ENCODE assay signal across 1 cellular context in the genomic region with DNA sequence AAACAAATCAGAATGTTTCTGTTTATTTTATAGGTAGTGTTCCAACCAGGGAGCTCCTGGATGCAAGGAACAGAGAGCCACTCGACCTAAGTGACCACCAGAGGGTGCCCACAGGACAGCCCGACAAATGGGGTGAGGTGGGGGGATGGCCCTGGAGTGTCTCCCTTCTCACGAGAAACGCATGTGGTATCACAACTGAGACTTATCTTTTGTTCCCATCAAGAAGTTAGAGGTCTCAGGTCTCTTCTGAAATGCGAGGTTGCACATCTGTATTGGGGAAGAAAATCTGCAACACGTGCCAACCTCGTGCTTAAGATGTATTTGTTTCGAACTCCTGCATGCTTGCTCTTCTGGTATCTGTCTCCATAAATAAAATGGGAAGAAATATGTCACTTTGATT.
TF ChIP-seq lines count a peak whose summit lies in the region.

No MANE protein-coding gene starts in this region.

TF ChIP-seq in HepG2, 621 proteins besides CTCF, POLR2A, EP300 and RAD21 (continued from another document and continues in another):
- TF ChIP-seq, protein P1, sequence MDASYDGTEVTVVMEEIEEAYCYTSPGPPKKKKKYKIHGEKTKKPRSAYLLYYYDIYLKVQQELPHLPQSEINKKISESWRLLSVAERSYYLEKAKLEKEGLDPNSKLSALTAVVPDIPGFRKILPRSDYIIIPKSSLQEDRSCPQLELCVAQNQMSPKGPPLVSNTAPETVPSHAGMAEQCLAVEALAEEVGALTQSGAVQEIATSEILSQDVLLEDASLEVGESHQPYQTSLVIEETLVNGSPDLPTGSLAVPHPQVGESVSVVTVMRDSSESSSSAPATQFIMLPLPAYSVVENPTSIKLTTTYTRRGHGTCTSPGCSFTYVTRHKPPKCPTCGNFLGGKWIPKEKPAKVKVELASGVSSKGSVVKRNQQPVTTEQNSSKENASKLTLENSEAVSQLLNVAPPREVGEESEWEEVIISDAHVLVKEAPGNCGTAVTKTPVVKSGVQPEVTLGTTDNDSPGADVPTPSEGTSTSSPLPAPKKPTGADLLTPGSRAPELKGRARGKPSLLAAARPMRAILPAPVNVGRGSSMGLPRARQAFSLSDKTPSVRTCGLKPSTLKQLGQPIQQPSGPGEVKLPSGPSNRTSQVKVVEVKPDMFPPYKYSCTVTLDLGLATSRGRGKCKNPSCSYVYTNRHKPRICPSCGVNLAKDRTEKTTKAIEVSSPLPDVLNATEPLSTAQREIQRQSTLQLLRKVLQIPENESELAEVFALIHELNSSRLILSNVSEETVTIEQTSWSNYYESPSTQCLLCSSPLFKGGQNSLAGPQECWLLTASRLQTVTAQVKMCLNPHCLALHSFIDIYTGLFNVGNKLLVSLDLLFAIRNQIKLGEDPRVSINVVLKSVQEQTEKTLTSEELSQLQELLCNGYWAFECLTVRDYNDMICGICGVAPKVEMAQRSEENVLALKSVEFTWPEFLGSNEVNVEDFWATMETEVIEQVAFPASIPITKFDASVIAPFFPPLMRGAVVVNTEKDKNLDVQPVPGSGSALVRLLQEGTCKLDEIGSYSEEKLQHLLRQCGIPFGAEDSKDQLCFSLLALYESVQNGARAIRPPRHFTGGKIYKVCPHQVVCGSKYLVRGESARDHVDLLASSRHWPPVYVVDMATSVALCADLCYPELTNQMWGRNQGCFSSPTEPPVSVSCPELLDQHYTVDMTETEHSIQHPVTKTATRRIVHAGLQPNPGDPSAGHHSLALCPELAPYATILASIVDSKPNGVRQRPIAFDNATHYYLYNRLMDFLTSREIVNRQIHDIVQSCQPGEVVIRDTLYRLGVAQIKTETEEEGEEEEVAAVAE (CRISPR knock-in tag; IDR thresholded peaks at IDR 0.05; ENCODE audit: borderline replicate concordance), result no peak
- TF ChIP-seq ZNF430 (CRISPR knock-in tag; IDR thresholded peaks at IDR 0.05) (0 out of 2 replicates have a peak, but pooled peaks have one; percentile 22), SRSF9 (IDR thresholded peaks at IDR 0.05; ENCODE audit: borderline replicate concordance, insufficient read depth, low read depth, low read length, poor library complexity, severe bottlenecking) (no peak), ZNF788 (CRISPR knock-in tag; IDR thresholded peaks at IDR 0.05; ENCODE audit: borderline replicate concordance) (no peak), REST (IDR thresholded peaks at IDR 0.05; ENCODE audit: borderline replicate concordance in 1 of 2, low read depth in 1 of 2, low read length in 2 of 2) (no peak), ZNF777 (CRISPR knock-in tag; IDR thresholded peaks at IDR 0.05) (no peak), ZNF205 (CRISPR knock-in tag; IDR thresholded peaks at IDR 0.05) (peak; percentile 56; the same call in 1 of the 2 replicates), E2F5 (CRISPR knock-in tag; conservative IDR thresholded peaks at IDR 0.05) (no peak), ZNF747 (CRISPR knock-in tag; IDR thresholded peaks at IDR 0.05; ENCODE audit: borderline replicate concordance) (no peak), IKZF1 (IDR thresholded peaks at IDR 0.05) (no peak), HNRNPLL (IDR thresholded peaks at IDR 0.05; ENCODE audit: low read depth, low read length, poor library complexity, severe bottlenecking) (no peak), ZNF569 (CRISPR knock-in tag; IDR thresholded peaks at IDR 0.05; ENCODE audit: borderline replicate concordance) (peak; percentile 41; the same call in 1 of the 2 replicates), ZNF546 (CRISPR knock-in tag; conservative IDR thresholded peaks at IDR 0.05) (no peak), SAFB2 (CRISPR knock-in tag; IDR thresholded peaks at IDR 0.05; ENCODE audit: borderline replicate concordance, low read depth) (no peak), ZNF143 (CRISPR knock-in tag; IDR thresholded peaks at IDR 0.05) (no peak), NONO (IDR thresholded peaks at IDR 0.05) (no peak), NONO (CRISPR knock-in tag; conservative IDR thresholded peaks at IDR 0.05) (no peak), KDM5A (IDR thresholded peaks at IDR 0.05; ENCODE audit: borderline replicate concordance, low read length) (no peak), ZIK1 (CRISPR knock-in tag; IDR thresholded peaks at IDR 0.05; ENCODE audit: borderline replicate concordance, low read depth) (no peak), GMEB1 (CRISPR knock-in tag; IDR thresholded peaks at IDR 0.05; ENCODE audit: borderline replicate concordance) (no peak), BHLHE40 (IDR thresholded peaks at IDR 0.05; ENCODE audit: low read length) (peak; percentile 39; the same call in 1 of the 2 replicates), ZNF354B (CRISPR knock-in tag; IDR thresholded peaks at IDR 0.05) (no peak), MED1 (CRISPR knock-in tag; IDR thresholded peaks at IDR 0.05) (no peak), U2AF1 (optimal IDR thresholded peaks at IDR 0.05; ENCODE audit: low read depth, low read length) (no peak), NCOR1 (IDR thresholded peaks at IDR 0.05; ENCODE audit: borderline replicate concordance, low read length) (no peak), ZNF136 (CRISPR knock-in tag; IDR thresholded peaks at IDR 0.05; ENCODE audit: low read depth) (no peak), CBFB (CRISPR knock-in tag; IDR thresholded peaks at IDR 0.05) (no peak), TP53 (CRISPR knock-in tag; conservative IDR thresholded peaks at IDR 0.05) (no peak)
- TF ChIP-seq, protein P2, sequence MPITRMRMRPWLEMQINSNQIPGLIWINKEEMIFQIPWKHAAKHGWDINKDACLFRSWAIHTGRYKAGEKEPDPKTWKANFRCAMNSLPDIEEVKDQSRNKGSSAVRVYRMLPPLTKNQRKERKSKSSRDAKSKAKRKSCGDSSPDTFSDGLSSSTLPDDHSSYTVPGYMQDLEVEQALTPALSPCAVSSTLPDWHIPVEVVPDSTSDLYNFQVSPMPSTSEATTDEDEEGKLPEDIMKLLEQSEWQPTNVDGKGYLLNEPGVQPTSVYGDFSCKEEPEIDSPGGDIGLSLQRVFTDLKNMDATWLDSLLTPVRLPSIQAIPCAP (CRISPR knock-in tag; IDR thresholded peaks at IDR 0.05; ENCODE audit: low read depth), result no peak
- TF ChIP-seq, protein P3, sequence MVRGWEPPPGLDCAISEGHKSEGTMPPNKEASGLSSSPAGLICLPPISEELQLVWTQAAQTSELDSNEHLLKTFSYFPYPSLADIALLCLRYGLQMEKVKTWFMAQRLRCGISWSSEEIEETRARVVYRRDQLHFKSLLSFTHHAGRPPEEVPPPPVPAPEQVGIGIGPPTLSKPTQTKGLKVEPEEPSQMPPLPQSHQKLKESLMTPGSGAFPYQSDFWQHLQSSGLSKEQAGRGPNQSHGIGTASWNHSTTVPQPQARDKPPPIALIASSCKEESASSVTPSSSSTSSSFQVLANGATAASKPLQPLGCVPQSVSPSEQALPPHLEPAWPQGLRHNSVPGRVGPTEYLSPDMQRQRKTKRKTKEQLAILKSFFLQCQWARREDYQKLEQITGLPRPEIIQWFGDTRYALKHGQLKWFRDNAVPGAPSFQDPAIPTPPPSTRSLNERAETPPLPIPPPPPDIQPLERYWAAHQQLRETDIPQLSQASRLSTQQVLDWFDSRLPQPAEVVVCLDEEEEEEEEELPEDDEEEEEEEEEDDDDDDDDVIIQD (CRISPR knock-in tag; IDR thresholded peaks at IDR 0.05; ENCODE audit: low read depth), result peak; percentile 40; the same call in 1 of the 2 replicates
- TF ChIP-seq, protein P4, sequence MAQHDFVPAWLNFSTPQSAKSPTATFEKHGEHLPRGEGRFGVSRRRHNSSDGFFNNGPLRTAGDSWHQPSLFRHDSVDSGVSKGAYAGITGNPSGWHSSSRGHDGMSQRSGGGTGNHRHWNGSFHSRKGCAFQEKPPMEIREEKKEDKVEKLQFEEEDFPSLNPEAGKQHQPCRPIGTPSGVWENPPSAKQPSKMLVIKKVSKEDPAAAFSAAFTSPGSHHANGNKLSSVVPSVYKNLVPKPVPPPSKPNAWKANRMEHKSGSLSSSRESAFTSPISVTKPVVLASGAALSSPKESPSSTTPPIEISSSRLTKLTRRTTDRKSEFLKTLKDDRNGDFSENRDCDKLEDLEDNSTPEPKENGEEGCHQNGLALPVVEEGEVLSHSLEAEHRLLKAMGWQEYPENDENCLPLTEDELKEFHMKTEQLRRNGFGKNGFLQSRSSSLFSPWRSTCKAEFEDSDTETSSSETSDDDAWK (CRISPR knock-in tag; IDR thresholded peaks at IDR 0.05), result no peak
- TF ChIP-seq, protein P5, sequence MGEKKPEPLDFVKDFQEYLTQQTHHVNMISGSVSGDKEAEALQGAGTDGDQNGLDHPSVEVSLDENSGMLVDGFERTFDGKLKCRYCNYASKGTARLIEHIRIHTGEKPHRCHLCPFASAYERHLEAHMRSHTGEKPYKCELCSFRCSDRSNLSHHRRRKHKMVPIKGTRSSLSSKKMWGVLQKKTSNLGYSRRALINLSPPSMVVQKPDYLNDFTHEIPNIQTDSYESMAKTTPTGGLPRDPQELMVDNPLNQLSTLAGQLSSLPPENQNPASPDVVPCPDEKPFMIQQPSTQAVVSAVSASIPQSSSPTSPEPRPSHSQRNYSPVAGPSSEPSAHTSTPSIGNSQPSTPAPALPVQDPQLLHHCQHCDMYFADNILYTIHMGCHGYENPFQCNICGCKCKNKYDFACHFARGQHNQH (CRISPR knock-in tag; IDR thresholded peaks at IDR 0.05), result peak; percentile 72; the same call in 1 of the 2 replicates
- TF ChIP-seq, protein P6, sequence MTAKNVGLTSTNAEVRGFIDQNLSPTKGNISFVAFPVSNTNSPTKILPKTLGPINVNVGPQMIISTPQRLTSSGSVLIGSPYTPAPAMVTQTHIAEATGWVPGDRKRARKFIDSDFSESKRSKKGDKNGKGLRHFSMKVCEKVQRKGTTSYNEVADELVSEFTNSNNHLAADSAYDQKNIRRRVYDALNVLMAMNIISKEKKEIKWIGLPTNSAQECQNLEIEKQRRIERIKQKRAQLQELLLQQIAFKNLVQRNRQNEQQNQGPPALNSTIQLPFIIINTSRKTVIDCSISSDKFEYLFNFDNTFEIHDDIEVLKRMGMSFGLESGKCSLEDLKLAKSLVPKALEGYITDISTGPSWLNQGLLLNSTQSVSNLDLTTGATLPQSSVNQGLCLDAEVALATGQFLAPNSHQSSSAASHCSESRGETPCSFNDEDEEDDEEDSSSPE (CRISPR knock-in tag; IDR thresholded peaks at IDR 0.05), result 0 out of 2 replicates have a peak, but pooled peaks have one; percentile 35
- TF ChIP-seq, protein P7, sequence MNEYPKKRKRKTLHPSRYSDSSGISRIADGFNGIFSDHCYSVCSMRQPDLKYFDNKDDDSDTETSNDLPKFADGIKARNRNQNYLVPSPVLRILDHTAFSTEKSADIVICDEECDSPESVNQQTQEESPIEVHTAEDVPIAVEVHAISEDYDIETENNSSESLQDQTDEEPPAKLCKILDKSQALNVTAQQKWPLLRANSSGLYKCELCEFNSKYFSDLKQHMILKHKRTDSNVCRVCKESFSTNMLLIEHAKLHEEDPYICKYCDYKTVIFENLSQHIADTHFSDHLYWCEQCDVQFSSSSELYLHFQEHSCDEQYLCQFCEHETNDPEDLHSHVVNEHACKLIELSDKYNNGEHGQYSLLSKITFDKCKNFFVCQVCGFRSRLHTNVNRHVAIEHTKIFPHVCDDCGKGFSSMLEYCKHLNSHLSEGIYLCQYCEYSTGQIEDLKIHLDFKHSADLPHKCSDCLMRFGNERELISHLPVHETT (CRISPR knock-in tag; conservative IDR thresholded peaks at IDR 0.05), result no peak
